ENCODE assay signal across 1 cellular context in the genomic region with DNA sequence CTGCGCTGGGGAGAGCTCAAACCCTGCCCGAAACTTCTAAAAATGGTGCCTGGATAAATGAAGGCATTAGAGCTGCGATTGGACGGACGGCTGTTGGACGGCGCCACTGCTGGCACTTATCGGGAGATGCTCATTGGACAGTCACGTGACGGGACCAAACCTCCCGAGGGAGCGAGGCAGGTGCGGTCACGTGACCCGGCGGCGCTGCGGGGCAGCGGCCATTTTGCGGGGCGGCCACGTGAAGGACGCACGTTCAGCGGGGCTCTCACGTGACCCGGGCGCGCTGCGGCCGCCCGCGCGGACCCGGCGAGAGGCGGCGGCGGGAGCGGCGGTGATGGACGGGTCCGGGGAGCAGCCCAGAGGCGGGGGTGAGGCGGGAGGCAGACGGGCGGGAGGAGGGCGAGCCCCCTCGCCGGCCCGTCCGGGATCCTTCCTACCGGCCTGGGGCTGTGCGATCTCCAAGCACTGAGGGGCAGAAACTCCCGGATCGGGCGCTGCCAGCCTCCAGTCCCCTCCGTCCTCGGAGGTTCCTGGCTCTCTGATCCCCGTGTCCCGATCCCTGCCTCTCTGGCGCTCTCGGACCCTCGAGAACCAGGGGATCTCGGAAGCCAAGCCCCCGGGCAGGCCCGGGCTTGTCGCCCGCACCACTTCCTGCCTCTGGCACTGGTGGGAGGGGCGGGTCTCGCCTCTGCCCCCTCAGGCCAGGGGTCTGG.
A peak's percentile ranks its signal among the peaks of the same experiment; 100 is the strongest.
TF ChIP-seq lines count a peak whose summit lies in the region.

A gene (plus strand): TSS at position 281 of the 713 bp plus-strand sequence. CDS start 54 bp downstream, at position 335.

TF ChIP-seq in HepG2, 621 proteins besides CTCF, POLR2A, EP300 and RAD21 (continued from another document):
- TF ChIP-seq, protein P1, sequence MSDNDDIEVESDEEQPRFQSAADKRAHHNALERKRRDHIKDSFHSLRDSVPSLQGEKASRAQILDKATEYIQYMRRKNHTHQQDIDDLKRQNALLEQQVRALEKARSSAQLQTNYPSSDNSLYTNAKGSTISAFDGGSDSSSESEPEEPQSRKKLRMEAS (IDR thresholded peaks at IDR 0.05), result peak; percentile 94
- TF ChIP-seq, protein P2, sequence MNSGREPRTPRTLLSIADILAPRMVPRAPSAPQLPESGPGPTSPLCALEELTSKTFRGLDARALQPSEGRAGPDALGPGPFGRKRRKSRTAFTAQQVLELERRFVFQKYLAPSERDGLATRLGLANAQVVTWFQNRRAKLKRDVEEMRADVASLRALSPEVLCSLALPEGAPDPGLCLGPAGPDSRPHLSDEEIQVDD (CRISPR knock-in tag; IDR thresholded peaks at IDR 0.05; ENCODE audit: borderline replicate concordance), result no peak
- no peak for TF ChIP-seq KMT2A (CRISPR knock-in tag; IDR thresholded peaks at IDR 0.05)
- no peak for TF ChIP-seq ZNF337 (CRISPR knock-in tag; IDR thresholded peaks at IDR 0.05; ENCODE audit: borderline replicate concordance, low read depth)
- TF ChIP-seq, protein P3, sequence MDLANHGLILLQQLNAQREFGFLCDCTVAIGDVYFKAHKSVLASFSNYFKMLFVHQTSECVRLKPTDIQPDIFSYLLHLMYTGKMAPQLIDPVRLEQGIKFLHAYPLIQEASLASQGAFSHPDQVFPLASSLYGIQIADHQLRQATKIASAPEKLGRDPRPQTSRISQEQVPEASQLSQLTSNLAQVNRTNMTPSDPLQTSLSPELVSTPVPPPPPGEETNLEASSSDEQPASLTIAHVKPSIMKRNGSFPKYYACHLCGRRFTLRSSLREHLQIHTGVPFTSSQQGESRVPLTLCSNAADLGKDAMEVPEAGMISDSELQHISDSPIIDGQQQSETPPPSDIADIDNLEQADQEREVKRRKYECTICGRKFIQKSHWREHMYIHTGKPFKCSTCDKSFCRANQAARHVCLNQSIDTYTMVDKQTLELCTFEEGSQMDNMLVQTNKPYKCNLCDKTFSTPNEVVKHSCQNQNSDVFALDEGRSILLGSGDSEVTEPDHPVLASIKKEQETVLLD (CRISPR knock-in tag; IDR thresholded peaks at IDR 0.05; ENCODE audit: low read depth), result peak; percentile 62; the same call in 1 of the 2 replicates
- TF ChIP-seq, protein P4, sequence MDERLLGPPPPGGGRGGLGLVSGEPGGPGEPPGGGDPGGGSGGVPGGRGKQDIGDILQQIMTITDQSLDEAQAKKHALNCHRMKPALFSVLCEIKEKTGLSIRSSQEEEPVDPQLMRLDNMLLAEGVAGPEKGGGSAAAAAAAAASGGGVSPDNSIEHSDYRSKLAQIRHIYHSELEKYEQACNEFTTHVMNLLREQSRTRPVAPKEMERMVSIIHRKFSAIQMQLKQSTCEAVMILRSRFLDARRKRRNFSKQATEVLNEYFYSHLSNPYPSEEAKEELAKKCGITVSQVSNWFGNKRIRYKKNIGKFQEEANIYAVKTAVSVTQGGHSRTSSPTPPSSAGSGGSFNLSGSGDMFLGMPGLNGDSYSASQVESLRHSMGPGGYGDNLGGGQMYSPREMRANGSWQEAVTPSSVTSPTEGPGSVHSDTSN (CRISPR knock-in tag; IDR thresholded peaks at IDR 0.05), result no peak
- TF ChIP-seq, protein P5, sequence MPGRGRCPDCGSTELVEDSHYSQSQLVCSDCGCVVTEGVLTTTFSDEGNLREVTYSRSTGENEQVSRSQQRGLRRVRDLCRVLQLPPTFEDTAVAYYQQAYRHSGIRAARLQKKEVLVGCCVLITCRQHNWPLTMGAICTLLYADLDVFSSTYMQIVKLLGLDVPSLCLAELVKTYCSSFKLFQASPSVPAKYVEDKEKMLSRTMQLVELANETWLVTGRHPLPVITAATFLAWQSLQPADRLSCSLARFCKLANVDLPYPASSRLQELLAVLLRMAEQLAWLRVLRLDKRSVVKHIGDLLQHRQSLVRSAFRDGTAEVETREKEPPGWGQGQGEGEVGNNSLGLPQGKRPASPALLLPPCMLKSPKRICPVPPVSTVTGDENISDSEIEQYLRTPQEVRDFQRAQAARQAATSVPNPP (CRISPR knock-in tag; IDR thresholded peaks at IDR 0.05), result peak; percentile 63; the same call in 1 of the 2 replicates
- TF ChIP-seq, protein P6, sequence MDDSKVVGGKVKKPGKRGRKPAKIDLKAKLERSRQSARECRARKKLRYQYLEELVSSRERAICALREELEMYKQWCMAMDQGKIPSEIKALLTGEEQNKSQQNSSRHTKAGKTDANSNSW (CRISPR knock-in tag; IDR thresholded peaks at IDR 0.05; ENCODE audit: borderline replicate concordance), result no peak; the same call in 1 of the 2 replicates
- TF ChIP-seq PITX1 (CRISPR knock-in tag; IDR thresholded peaks at IDR 0.05), result no peak
- TF ChIP-seq MED1 (CRISPR knock-in tag; IDR thresholded peaks at IDR 0.05), result peak; percentile 68
- no peak for TF ChIP-seq ATRX (CRISPR knock-in tag; IDR thresholded peaks at IDR 0.05; ENCODE audit: borderline replicate concordance)
- TF ChIP-seq ZNF17 (CRISPR knock-in tag; IDR thresholded peaks at IDR 0.05), result no peak
- TF ChIP-seq HIVEP1 (CRISPR knock-in tag; IDR thresholded peaks at IDR 0.05), result no peak; the same call in none of the 2 replicates
- peak; percentile 87 for TF ChIP-seq TBL1XR1 (IDR thresholded peaks at IDR 0.05; ENCODE audit: borderline replicate concordance, low read length, partially characterized antibody)
- no peak; the same call in 1 of the 2 replicates for TF ChIP-seq HMG20A (CRISPR knock-in tag; IDR thresholded peaks at IDR 0.05; ENCODE audit: borderline replicate concordance)
- peak; percentile 75 for TF ChIP-seq CREB1 (IDR thresholded peaks at IDR 0.05)
- no peak for TF ChIP-seq CREB1 (CRISPR knock-in tag; IDR thresholded peaks at IDR 0.05)
- no peak for TF ChIP-seq CENPT (CRISPR knock-in tag; IDR thresholded peaks at IDR 0.05; ENCODE audit: low read depth)
- peak; percentile 34; the same call in 1 of the 2 replicates for TF ChIP-seq ZNF792 (CRISPR knock-in tag; IDR thresholded peaks at IDR 0.05)
- TF ChIP-seq, protein P7, sequence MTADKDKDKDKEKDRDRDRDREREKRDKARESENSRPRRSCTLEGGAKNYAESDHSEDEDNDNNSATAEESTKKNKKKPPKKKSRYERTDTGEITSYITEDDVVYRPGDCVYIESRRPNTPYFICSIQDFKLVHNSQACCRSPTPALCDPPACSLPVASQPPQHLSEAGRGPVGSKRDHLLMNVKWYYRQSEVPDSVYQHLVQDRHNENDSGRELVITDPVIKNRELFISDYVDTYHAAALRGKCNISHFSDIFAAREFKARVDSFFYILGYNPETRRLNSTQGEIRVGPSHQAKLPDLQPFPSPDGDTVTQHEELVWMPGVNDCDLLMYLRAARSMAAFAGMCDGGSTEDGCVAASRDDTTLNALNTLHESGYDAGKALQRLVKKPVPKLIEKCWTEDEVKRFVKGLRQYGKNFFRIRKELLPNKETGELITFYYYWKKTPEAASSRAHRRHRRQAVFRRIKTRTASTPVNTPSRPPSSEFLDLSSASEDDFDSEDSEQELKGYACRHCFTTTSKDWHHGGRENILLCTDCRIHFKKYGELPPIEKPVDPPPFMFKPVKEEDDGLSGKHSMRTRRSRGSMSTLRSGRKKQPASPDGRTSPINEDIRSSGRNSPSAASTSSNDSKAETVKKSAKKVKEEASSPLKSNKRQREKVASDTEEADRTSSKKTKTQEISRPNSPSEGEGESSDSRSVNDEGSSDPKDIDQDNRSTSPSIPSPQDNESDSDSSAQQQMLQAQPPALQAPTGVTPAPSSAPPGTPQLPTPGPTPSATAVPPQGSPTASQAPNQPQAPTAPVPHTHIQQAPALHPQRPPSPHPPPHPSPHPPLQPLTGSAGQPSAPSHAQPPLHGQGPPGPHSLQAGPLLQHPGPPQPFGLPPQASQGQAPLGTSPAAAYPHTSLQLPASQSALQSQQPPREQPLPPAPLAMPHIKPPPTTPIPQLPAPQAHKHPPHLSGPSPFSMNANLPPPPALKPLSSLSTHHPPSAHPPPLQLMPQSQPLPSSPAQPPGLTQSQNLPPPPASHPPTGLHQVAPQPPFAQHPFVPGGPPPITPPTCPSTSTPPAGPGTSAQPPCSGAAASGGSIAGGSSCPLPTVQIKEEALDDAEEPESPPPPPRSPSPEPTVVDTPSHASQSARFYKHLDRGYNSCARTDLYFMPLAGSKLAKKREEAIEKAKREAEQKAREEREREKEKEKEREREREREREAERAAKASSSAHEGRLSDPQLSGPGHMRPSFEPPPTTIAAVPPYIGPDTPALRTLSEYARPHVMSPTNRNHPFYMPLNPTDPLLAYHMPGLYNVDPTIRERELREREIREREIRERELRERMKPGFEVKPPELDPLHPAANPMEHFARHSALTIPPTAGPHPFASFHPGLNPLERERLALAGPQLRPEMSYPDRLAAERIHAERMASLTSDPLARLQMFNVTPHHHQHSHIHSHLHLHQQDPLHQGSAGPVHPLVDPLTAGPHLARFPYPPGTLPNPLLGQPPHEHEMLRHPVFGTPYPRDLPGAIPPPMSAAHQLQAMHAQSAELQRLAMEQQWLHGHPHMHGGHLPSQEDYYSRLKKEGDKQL (CRISPR knock-in tag; IDR thresholded peaks at IDR 0.05; ENCODE audit: low read depth), result no peak
- TF ChIP-seq PLRG1 (conservative IDR thresholded peaks at IDR 0.05), result no peak
- TF ChIP-seq TCF12 (IDR thresholded peaks at IDR 0.05), result no peak
- peak; percentile 84 for TF ChIP-seq TCF12 (CRISPR knock-in tag; IDR thresholded peaks at IDR 0.05)
- TF ChIP-seq ZNF557 (CRISPR knock-in tag; IDR thresholded peaks at IDR 0.05), result 0 out of 2 replicates have a peak, but pooled peaks have one; percentile 16
- TF ChIP-seq ZNF296 (CRISPR knock-in tag; conservative IDR thresholded peaks at IDR 0.05), result no peak
- TF ChIP-seq PAF1 (CRISPR knock-in tag; IDR thresholded peaks at IDR 0.05), result no peak
- TF ChIP-seq KDM2A (CRISPR knock-in tag; IDR thresholded peaks at IDR 0.05; ENCODE audit: borderline replicate concordance, low read depth), result peak; percentile 65
- TF ChIP-seq, protein P8, sequence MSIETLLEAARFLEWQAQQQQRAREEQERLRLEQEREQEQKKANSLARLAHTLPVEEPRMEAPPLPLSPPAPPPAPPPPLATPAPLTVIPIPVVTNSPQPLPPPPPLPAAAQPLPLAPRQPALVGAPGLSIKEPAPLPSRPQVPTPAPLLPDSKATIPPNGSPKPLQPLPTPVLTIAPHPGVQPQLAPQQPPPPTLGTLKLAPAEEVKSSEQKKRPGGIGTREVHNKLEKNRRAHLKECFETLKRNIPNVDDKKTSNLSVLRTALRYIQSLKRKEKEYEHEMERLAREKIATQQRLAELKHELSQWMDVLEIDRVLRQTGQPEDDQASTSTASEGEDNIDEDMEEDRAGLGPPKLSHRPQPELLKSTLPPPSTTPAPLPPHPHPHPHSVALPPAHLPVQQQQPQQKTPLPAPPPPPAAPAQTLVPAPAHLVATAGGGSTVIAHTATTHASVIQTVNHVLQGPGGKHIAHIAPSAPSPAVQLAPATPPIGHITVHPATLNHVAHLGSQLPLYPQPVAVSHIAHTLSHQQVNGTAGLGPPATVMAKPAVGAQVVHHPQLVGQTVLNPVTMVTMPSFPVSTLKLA (IDR thresholded peaks at IDR 0.05), result peak; percentile 95
- TF ChIP-seq SATB2 (CRISPR knock-in tag; IDR thresholded peaks at IDR 0.05), result 0 out of 2 replicates have a peak, but pooled peaks have one; percentile 28
- TF ChIP-seq ZBTB20 (CRISPR knock-in tag; IDR thresholded peaks at IDR 0.05; ENCODE audit: borderline replicate concordance, low read depth), result no peak
- TF ChIP-seq ZNF589 (CRISPR knock-in tag; conservative IDR thresholded peaks at IDR 0.05), result no peak
TF ChIP-seq in HepG2: peak in this region for 234.
